9 cellular contexts compared by ENCODE assay signal in the genomic region with DNA sequence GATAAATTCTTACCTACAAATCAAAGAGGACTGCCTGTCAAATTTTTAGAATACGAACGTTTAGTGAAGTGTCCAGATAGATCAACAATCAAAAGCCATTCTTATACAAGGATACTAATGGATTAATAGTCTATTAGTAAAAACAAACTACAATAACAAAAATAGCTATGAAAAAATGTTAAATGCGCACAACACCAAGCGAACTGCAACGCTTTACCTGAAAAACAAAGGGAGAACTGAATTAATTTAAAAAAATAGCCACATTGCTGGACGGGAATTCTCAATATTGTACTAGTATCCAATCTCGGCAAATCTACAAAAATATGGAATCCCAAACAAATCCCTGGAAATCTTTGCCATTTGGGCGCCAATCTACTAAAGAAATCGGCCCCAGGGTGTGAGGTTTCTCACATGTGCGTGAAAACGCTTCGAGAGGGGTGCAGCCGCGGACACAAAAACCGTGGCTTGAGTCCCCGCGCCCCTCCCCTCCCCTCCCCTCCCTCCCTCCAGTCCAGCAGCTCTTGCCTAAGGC. TPM values are rescaled to one million over a fixed set of nuclear protein-coding genes. Genes with fewer than 3 reads are reported as not detected.
DNase-seq lines count a peak whose midpoint lies in the region; ATAC-seq and TF ChIP-seq lines count a peak whose summit lies in the region.
"Had no signal": no experiment of that assay in that cellular context is flagged by ENCODE, and none has a peak within 500 bp of the region (broad histone marks: within the 10 kb centered on the region; RNA-seq: fewer than 3 reads in every experiment).

No MANE protein-coding gene starts in this region.

- H3K4me3 Mint-ChIP-seq in activated T-helper 17 cell treated with anti-CD3 and anti-CD28 coated beads, Interleukin-2, amount 50 U/mL, for 72 hours: peak overlapping the region; percentile 90
- H3K4me3 Mint-ChIP-seq in immature natural killer cell: peak overlapping the region; percentile 90 to 97 (median 93)

- intact Hi-C loops in stomach (cut with DNase I; ENCODE audit: low total_unique reads): no loop called here

- ATAC-seq in activated T-helper 17 cell treated with anti-CD3 and anti-CD28 coated beads, Interleukin-2, amount 50 U/mL, for 72 hours (replicated peaks): no peak

- H3K4me3 ChIP-seq in stomach: peak overlapping the region; percentile 54 to 66 (median 60)

- no peak for TF ChIP-seq CTCF in stomach (IDR thresholded peaks at IDR 0.05)

- H3K4me1 Mint-ChIP-seq in activated T-helper 17 cell treated with anti-CD3 and anti-CD28 coated beads, Interleukin-2, amount 50 U/mL, for 72 hours: peaks cover 38% of the 10 kb centered on the region
- peaks cover 25 to 54% of the 10 kb centered on the region in 2 donors for H3K4me1 Mint-ChIP-seq in immature natural killer cell

- peaks cover 27% of the 10 kb centered on the region for H3K36me3 Mint-ChIP-seq in activated T-helper 17 cell treated with anti-CD3 and anti-CD28 coated beads, Interleukin-2, amount 50 U/mL, for 72 hours (ENCODE audit: low read depth)
- H3K36me3 Mint-ChIP-seq in immature natural killer cell: peaks cover 0 to 5% (median 0%) of the 10 kb centered on the region in 3 donors

- no peak for TF ChIP-seq EP300 in stomach (IDR thresholded peaks at IDR 0.05)

- peak overlapping the region; percentile 75 to 99 (median 96) for H3K27ac ChIP-seq in stomach

- no peaks in the 10 kb centered on the region for H3K9me3 ChIP-seq in stomach

- no peaks in the 10 kb centered on the region for H3K27me3 ChIP-seq in stomach

- 6 to 13% (median 7%) methylated on average over 12 to 17 of the region's 17 CpGs for WGBS in stomach, 5 donors

- H3K36me3 ChIP-seq in stomach: no peaks in the 10 kb centered on the region

- H3K27ac Mint-ChIP-seq in activated T-helper 17 cell treated with anti-CD3 and anti-CD28 coated beads, Interleukin-2, amount 50 U/mL, for 72 hours: peak overlapping the region; percentile 98
- H3K27ac Mint-ChIP-seq in immature natural killer cell: peak overlapping the region; percentile 91 to 98 (median 95)

- TF ChIP-seq POLR2A in stomach (IDR thresholded peaks at IDR 0.05): no peak

- DNase-seq in SHP77 treated with DMSO at 0.1 percent for 48 hours (lab: John Stamatoyannopoulos, UW) (peak; percentile 86), SHP77 (lab: John Stamatoyannopoulos, UW) (no peak), immature natural killer cell (no peak), stomach (no peak), NCI-H1417 treated with DMSO at 0.1 percent for 48 hours (lab: John Stamatoyannopoulos, UW) (no peak), 8988T (no peak)
- DNase-seq in effector CD4-positive, alpha-beta T cell: no peak
- DNase-seq: DND-41 had no signal

- H3K4me1 ChIP-seq in stomach: peaks cover 0 to 15% (median 10%) of the 10 kb centered on the region in 4 donors

- no peaks in the 10 kb centered on the region for H3K9me3 Mint-ChIP-seq in activated T-helper 17 cell treated with anti-CD3 and anti-CD28 coated beads, Interleukin-2, amount 50 U/mL, for 72 hours
- no peaks in the 10 kb centered on the region for H3K9me3 Mint-ChIP-seq in immature natural killer cell

- no peaks in the 10 kb centered on the region for H3K27me3 Mint-ChIP-seq in activated T-helper 17 cell treated with anti-CD3 and anti-CD28 coated beads, Interleukin-2, amount 50 U/mL, for 72 hours
- H3K27me3 Mint-ChIP-seq in immature natural killer cell (ENCODE audit: low read depth in 3 of 3): peaks cover 8 to 14% (median 10%) of the 10 kb centered on the region in 3 donors

RNA-seq across cellular contexts. Expression of a gene that starts 55.6 kb away (rescaled TPM):
- 10 to 100 TPM; 50.7 to 54.8 TPM for total RNA-seq in activated T-helper 17 cell treated with anti-CD3 and anti-CD28 coated beads, Interleukin-2, amount 50 U/mL, for 72 hours
- 10 to 100 TPM; 19.6 to 37.0 (median 21.8) TPM for polyA plus RNA-seq in immature natural killer cell
- total RNA-seq in stomach: 10 to 100 TPM; 14.8 to 50.7 (median 22.6) TPM
- polyA plus RNA-seq in stomach: 1 to 10 TPM; 4.3 to 9.9 (median 4.3) TPM
